In genomic region chr2:223973606-223974005, GRCh38 we compare ENCODE assay signal across 2 cellular contexts.
A peak's percentile ranks its signal among the peaks of the same experiment; 100 is the strongest.
TF ChIP-seq lines count a peak whose summit lies in the region.

No MANE protein-coding gene starts in this region.

TF ChIP-seq in HepG2, 621 proteins besides CTCF, POLR2A, EP300 and RAD21:
- TF ChIP-seq MAFF (IDR thresholded peaks at IDR 0.05; ENCODE audit: low read depth, low read length) (0 out of 2 replicates have a peak, but pooled peaks have one; percentile 26), TFAP4 (IDR thresholded peaks at IDR 0.05; ENCODE audit: borderline replicate concordance, low read depth) (no peak), MBNL3 (CRISPR knock-in tag; conservative IDR thresholded peaks at IDR 0.05) (no peak), SMC3 (IDR thresholded peaks at IDR 0.05; ENCODE audit: low read length) (no peak), ZNF34 (CRISPR knock-in tag; IDR thresholded peaks at IDR 0.05; ENCODE audit: borderline replicate concordance) (no peak), MAFK (conservative IDR thresholded peaks at IDR 0.05 in 1 of 2, IDR thresholded peaks at IDR 0.05 in 1 of 2; ENCODE audit: low read length in 2 of 2) (peak; percentile 11 to 80; a peak in 2 of 4 replicates), ZNF691 (CRISPR knock-in tag; IDR thresholded peaks at IDR 0.05; ENCODE audit: borderline replicate concordance, low read depth) (no peak)

TF ChIP-seq in K562, 482 proteins besides CTCF, POLR2A, EP300 and RAD21:
- TF ChIP-seq ASH1L (IDR thresholded peaks at IDR 0.05; ENCODE audit: borderline replicate concordance, low read depth, partially characterized antibody) (no peak), ZNF77 (CRISPR knock-in tag; IDR thresholded peaks at IDR 0.05) (no peak), ZNF699 (CRISPR knock-in tag; IDR thresholded peaks at IDR 0.05; ENCODE audit: insufficient replicate concordance) (no peak), HDAC1 (IDR thresholded peaks at IDR 0.05) (no peak), ZNF316 (IDR thresholded peaks at IDR 0.05) (peak; percentile 61), MAFF (IDR thresholded peaks at IDR 0.05; ENCODE audit: low read length) (0 out of 2 replicates have a peak, but pooled peaks have one; percentile 13), MAFG (tag; conservative IDR thresholded peaks at IDR 0.05) (0 out of 2 replicates have a peak, but pooled peaks have one; percentile 21)
